In genomic region chr2:19473415-19473814, GRCh38 we compare ENCODE assay signal across 24 cellular contexts.
DNase-seq lines count a peak whose midpoint lies in the region; ATAC-seq and TF ChIP-seq lines count a peak whose summit lies in the region.
"Had no signal": no experiment of that assay in that cellular context is flagged by ENCODE, and none has a peak within 500 bp of the region (broad histone marks: within the 10 kb centered on the region; RNA-seq: fewer than 3 reads in every experiment).

No MANE protein-coding gene starts in this region.

- POLR2A ChIA-PET in WTC11 (lab: Charles Lee): no interaction called here

- TF ChIP-seq CTCF in GM23338 (conservative IDR thresholded peaks at IDR 0.05; ENCODE audit: low read depth in 2 of 2) (no peak), WTC11 (IDR thresholded peaks at IDR 0.05) (no peak), mesothelial cell of epicardium (IDR thresholded peaks at IDR 0.05; ENCODE audit: unreplicated experiment) (no peak), smooth muscle cell (IDR thresholded peaks at IDR 0.05; ENCODE audit: borderline replicate concordance, insufficient read depth, poor library complexity, severe bottlenecking) (no peak)

- H3K9me3 Mint-ChIP-seq in GM23338 (no peaks in the 10 kb centered on the region), WTC11 (peaks cover 7% of the 10 kb centered on the region), mesothelial cell of epicardium (no peaks in the 10 kb centered on the region)

- H3K4me3 ChIP-seq in GM23338: no peak overlapping the region
- H3K4me3 ChIP-seq in smooth muscle cell: no peak overlapping the region
- H3K4me3 ChIP-seq: PC-9, SJCRH30 had no signal

- DNase-seq in GM23338 (ENCODE audit: low spot score) (no peak), WTC11 (ENCODE audit: low spot score) (no peak), mesothelial cell of epicardium (ENCODE audit: low spot score in 2 of 2, unreplicated experiment in 2 of 2) (no peak), smooth muscle cell (lab: John Stamatoyannopoulos, UW; ENCODE audit: unreplicated experiment) (no peak), globus pallidus (ENCODE audit: low spot score) (no peak), mesenteric fat pad (ENCODE audit: low spot score) (no peak)
- DNase-seq: COR-L47, DMS53, GOT3, NCI-H1048, NCI-H1417, NCI-H1694, NCI-H446 treated with DMSO at 0.1 percent for 48 hours, NCI-H526, NCI-H82, PC-9 had no signal

- H4K20me1 ChIP-seq in GM23338 (replicated peaks; ENCODE audit: insufficient read depth) (no peaks in the 10 kb centered on the region), smooth muscle cell (ENCODE audit: low read depth) (no peaks in the 10 kb centered on the region)

- H3K79me2 ChIP-seq in GM23338 (replicated peaks; ENCODE audit: insufficient read depth) (no peaks in the 10 kb centered on the region), smooth muscle cell (ENCODE audit: low read depth) (no peaks in the 10 kb centered on the region)

- H3K9me2 ChIP-seq in GM23338 (ENCODE audit: insufficient read depth): peaks cover 24% of the 10 kb centered on the region

- 70% methylated on average over 6 of the region's 6 CpGs for WGBS in smooth muscle cell (ENCODE audit: low lambda C conversion rate)

- no peak overlapping the region for H3K27ac Mint-ChIP-seq in GM23338
- peak overlapping the region; percentile 76; the same call in 1 of the 2 replicates for H3K27ac Mint-ChIP-seq in WTC11
- peak overlapping the region; percentile 26 for H3K27ac Mint-ChIP-seq in mesothelial cell of epicardium

- peaks cover 25% of the 10 kb centered on the region for H3K4me1 Mint-ChIP-seq in GM23338
- H3K4me1 Mint-ChIP-seq in WTC11: peaks cover 24% of the 10 kb centered on the region
- peaks cover 14% of the 10 kb centered on the region for H3K4me1 Mint-ChIP-seq in mesothelial cell of epicardium

- H3K4me1 ChIP-seq in GM23338 (ENCODE audit: insufficient read depth) (peaks cover 20% of the 10 kb centered on the region), smooth muscle cell (ENCODE audit: low read depth) (no peaks in the 10 kb centered on the region)
- H3K4me1 ChIP-seq: SJCRH30 had no signal

- H3K4me3 Mint-ChIP-seq in GM23338: no peak overlapping the region
- H3K4me3 Mint-ChIP-seq in WTC11: no peak overlapping the region
- H3K4me3 Mint-ChIP-seq in mesothelial cell of epicardium: no peak overlapping the region

- H3K36me3 ChIP-seq in GM23338 (ENCODE audit: insufficient read depth) (no peaks in the 10 kb centered on the region), smooth muscle cell (ENCODE audit: low read depth) (no peaks in the 10 kb centered on the region)
- H3K36me3 ChIP-seq: SJCRH30 had no signal

- H3K4me2 ChIP-seq in GM23338: no peak overlapping the region; the same call in 1 of the 2 replicates
- peak overlapping the region; percentile 30 for H3K4me2 ChIP-seq in smooth muscle cell
- H3K4me2 ChIP-seq: KMS-11, PC-9 had no signal

- H3K27ac ChIP-seq in GM23338 (ENCODE audit: low read depth) (no peak overlapping the region), smooth muscle cell (ENCODE audit: low read depth) (no peak overlapping the region)
- H3K27ac ChIP-seq: HL-60, KMS-11, PC-9, SJCRH30 had no signal

- CTCF ChIA-PET in WTC11 (lab: Charles Lee): interaction anchor here (1.4 kb wide), 2 partner anchors 96 to 104 kb away, joined by 3 to 5 read pairs; no protein-coding TSS in a partner anchor

- H3K36me3 Mint-ChIP-seq in GM23338 (ENCODE audit: low read depth) (no peaks in the 10 kb centered on the region), WTC11 (no peaks in the 10 kb centered on the region), mesothelial cell of epicardium (no peaks in the 10 kb centered on the region)
- H3K36me3 Mint-ChIP-seq: CD4-positive, alpha-beta memory T cell; IgD-negative memory B cell had no signal

- H2AFZ ChIP-seq in GM23338 (peak overlapping the region; percentile 60; the same call in 1 of the 2 replicates), smooth muscle cell (ENCODE audit: low read depth) (no peak overlapping the region)
- H2AFZ ChIP-seq: PC-9 had no signal

- no peaks in the 10 kb centered on the region for H3F3A ChIP-seq in GM23338 (replicated peaks; ENCODE audit: low read depth)
- H3F3A ChIP-seq in smooth muscle cell (ENCODE audit: low read depth): no peaks in the 10 kb centered on the region

- H3K27me3 Mint-ChIP-seq in GM23338 (ENCODE audit: insufficient read depth, low read depth, poor library complexity) (peaks cover 2% of the 10 kb centered on the region), WTC11 (ENCODE audit: low read depth) (no peaks in the 10 kb centered on the region), mesothelial cell of epicardium (ENCODE audit: low read depth) (peaks cover 5% of the 10 kb centered on the region)

- ATAC-seq in GM23338 (peak; percentile 55), WTC11 (peak; percentile 61), GM21447 (IDR thresholded peaks at IDR 0.05; ENCODE audit: unreplicated experiment) (no peak)
- ATAC-seq: HCT116, Right ventricle myocardium inferior had no signal

- H3K27me3 ChIP-seq in GM23338 (ENCODE audit: insufficient read depth) (no peaks in the 10 kb centered on the region), smooth muscle cell (ENCODE audit: low read depth) (no peaks in the 10 kb centered on the region)

- no peaks in the 10 kb centered on the region for H3K9me3 ChIP-seq in smooth muscle cell (replicated peaks; ENCODE audit: low read depth)
- H3K9me3 ChIP-seq: SJCRH30 had no signal

- no peak overlapping the region for H3K9ac ChIP-seq in smooth muscle cell (ENCODE audit: low read depth)
- H3K9ac ChIP-seq: KMS-11 had no signal

TF ChIP-seq in GM23338, 12 proteins besides CTCF, POLR2A, EP300 and RAD21:
- TF ChIP-seq REST (IDR thresholded peaks at IDR 0.05; ENCODE audit: unreplicated experiment): no peak
TF ChIP-seq in GM23338: peak in this region for 0.

TF ChIP-seq in WTC11, 78 proteins besides CTCF, POLR2A, EP300 and RAD21 (continues in another document):
- TF ChIP-seq E2F4 (CRISPR knock-in tag; IDR thresholded peaks at IDR 0.05; ENCODE audit: borderline replicate concordance, low read depth) (no peak), ATF2 (CRISPR knock-in tag; IDR thresholded peaks at IDR 0.05; ENCODE audit: borderline replicate concordance, low read depth) (no peak), NR1H2 (CRISPR knock-in tag; IDR thresholded peaks at IDR 0.05) (no peak), FOXK1 (CRISPR knock-in tag; IDR thresholded peaks at IDR 0.05) (no peak), ESRRA (CRISPR knock-in tag; IDR thresholded peaks at IDR 0.05; ENCODE audit: borderline replicate concordance) (no peak), ZNF512 (CRISPR knock-in tag; IDR thresholded peaks at IDR 0.05; ENCODE audit: borderline replicate concordance) (no peak), SMAD4 (CRISPR knock-in tag; IDR thresholded peaks at IDR 0.05) (no peak), FOXJ3 (CRISPR knock-in tag; IDR thresholded peaks at IDR 0.05; ENCODE audit: borderline replicate concordance) (no peak)
